In the genomic region with DNA sequence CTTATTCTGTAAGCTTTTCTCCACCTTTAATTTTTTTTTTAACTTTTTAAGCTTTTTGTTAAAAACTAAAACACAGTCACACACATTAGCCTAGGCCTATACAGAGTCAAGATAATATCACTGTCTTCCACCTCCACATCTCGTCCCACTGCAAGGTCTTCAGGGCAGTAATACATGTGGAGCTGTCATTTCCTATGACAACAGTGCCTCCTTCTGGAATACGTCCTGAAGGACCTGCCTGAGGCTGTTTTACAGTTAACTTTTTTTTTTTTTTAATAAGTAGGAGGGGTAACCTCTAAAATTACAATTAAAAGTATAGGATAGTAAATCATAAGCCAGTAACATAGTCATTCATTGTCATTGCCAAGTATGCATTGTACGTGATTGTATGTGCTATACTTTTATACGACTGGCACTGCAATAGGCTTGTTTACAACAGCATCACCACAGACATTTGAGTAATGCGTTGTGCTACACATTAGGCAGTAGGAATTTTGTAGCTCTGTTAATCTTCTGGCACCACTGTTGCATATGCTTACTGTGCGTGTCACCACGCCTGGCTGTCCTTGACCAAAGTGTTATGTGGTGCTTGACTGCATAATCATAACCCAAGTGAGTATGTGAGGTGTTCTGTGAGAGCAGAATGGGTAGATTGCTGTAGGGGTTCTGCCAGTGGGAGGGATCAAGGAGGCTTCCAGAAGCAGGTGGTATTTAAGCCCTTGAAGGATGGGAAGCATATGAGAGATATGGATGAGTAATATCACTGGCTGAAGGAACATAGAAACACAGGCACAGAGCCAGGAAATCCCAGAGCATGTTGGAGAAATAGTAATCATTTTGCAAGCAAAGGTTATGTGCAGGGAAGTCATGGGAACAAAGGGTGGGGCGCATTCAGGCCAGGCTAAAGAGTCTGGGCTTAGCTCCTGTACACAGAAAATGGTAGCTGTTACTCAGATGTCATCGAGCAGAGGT, we compare ENCODE assay signal across 8 cellular contexts. TPM values are rescaled to one million over a fixed set of nuclear protein-coding genes. Genes with fewer than 3 reads are reported as not detected.
A peak's percentile ranks its signal among the peaks of the same experiment; 100 is the strongest.
DNase-seq lines count a peak whose midpoint lies in the region; ATAC-seq, FAIRE-seq and TF ChIP-seq lines count a peak whose summit lies in the region.

No MANE protein-coding gene starts in this region.

- no peaks in the 10 kb centered on the region for H3K9me3 Mint-ChIP-seq in CD8-positive, alpha-beta T cell
- H3K9me3 Mint-ChIP-seq in HFFc6 (no peaks in the 10 kb centered on the region), type B pancreatic cell (no peaks in the 10 kb centered on the region)

- FAIRE-seq in TTC549 (lab: Jason Lieb, UNC): peak; percentile 7

- ATAC-seq in CD8-positive, alpha-beta T cell: peak; percentile 40
- ATAC-seq in right cardiac atrium (peak; percentile 75 to 85), GM19324 (IDR thresholded peaks at IDR 0.05; ENCODE audit: low FRiP score, unreplicated experiment) (no peak)

- no peak for DNase-seq in CD8-positive, alpha-beta T cell
- peak; percentile 60 for DNase-seq in HFFc6
- peak in 2 of 3 donors; percentile 32 to 42 for DNase-seq in right cardiac atrium
- DNase-seq in type B pancreatic cell (ENCODE audit: extremely low spot score, unreplicated experiment): no peak
- no peak for DNase-seq in DMS79 (lab: John Stamatoyannopoulos, UW)
- no peak for DNase-seq in stimulated activated CD4-positive, alpha-beta T cell treated with anti-CD3 and anti-CD28 coated beads, Interleukin-4, amount 100 ng/mL, for 1 hour

- H3K4me1 ChIP-seq in CD8-positive, alpha-beta T cell (ENCODE audit: insufficient read depth, low read length): no peaks in the 10 kb centered on the region
- H3K4me1 ChIP-seq in right cardiac atrium (ENCODE audit: control insufficient read depth, insufficient read depth, low read length): peaks cover 9% of the 10 kb centered on the region

- H3K27me3 Mint-ChIP-seq in CD8-positive, alpha-beta T cell (ENCODE audit: low read depth): no peaks in the 10 kb centered on the region
- H3K27me3 Mint-ChIP-seq in HFFc6 (ENCODE audit: insufficient read depth): no peaks in the 10 kb centered on the region; the same call in 1 of the 2 replicates
- no peaks in the 10 kb centered on the region for H3K27me3 Mint-ChIP-seq in type B pancreatic cell

- no peaks in the 10 kb centered on the region for H3K27me3 ChIP-seq in CD8-positive, alpha-beta T cell (ENCODE audit: insufficient read depth, low read length)
- H3K27me3 ChIP-seq in right cardiac atrium (ENCODE audit: control insufficient read depth, insufficient read depth): no peaks in the 10 kb centered on the region

- no peak overlapping the region for H3K4me3 Mint-ChIP-seq in CD8-positive, alpha-beta T cell
- H3K4me3 Mint-ChIP-seq in HFFc6: no peak overlapping the region
- H3K4me3 Mint-ChIP-seq in type B pancreatic cell: no peak overlapping the region

- H3K4me3 ChIP-seq in CD8-positive, alpha-beta T cell (ENCODE audit: low read depth, low read length): no peak overlapping the region
- H3K4me3 ChIP-seq in right cardiac atrium (ENCODE audit: low read length): no peak overlapping the region

- peak overlapping the region; percentile 19 for H3K27ac Mint-ChIP-seq in CD8-positive, alpha-beta T cell
- peak overlapping the region; percentile 34 for H3K27ac Mint-ChIP-seq in HFFc6
- H3K27ac Mint-ChIP-seq in type B pancreatic cell: peak overlapping the region; percentile 1

- CTCF ChIA-PET in CD8-positive, alpha-beta T cell (lab: Charles Lee): interaction anchor here (0.6 to 1.5 kb wide), 3 partner anchors 13 to 99 kb away, joined by 3 to 4 read pairs (median 4); no protein-coding TSS in a partner anchor

- TF ChIP-seq CTCF in CD8-positive, alpha-beta T cell (IDR thresholded peaks at IDR 0.05): no peak
- TF ChIP-seq CTCF in HFFc6 (IDR thresholded peaks at IDR 0.05) (peak; percentile 71), type B pancreatic cell (conservative IDR thresholded peaks at IDR 0.05) (peak; percentile 59)

- peaks cover 33% of the 10 kb centered on the region for H3K4me1 Mint-ChIP-seq in CD8-positive, alpha-beta T cell (ENCODE audit: low read depth)
- H3K4me1 Mint-ChIP-seq in HFFc6 (ENCODE audit: low read depth) (peaks cover 56% of the 10 kb centered on the region), type B pancreatic cell (ENCODE audit: unreplicated experiment) (peaks cover 7% of the 10 kb centered on the region)

- intact Hi-C loops in CD8-positive, alpha-beta T cell (cut with DNase I, micrococcal nuclease): loop anchor here (1.0 to 2.0 kb wide), 2 partner anchors 193 to 194 kb away; no protein-coding TSS in a partner anchor
- intact Hi-C loops in right cardiac atrium (cut with DNase I): no loop called here

- H3K36me3 ChIP-seq in CD8-positive, alpha-beta T cell (ENCODE audit: insufficient read depth, low read length): peaks cover 15% of the 10 kb centered on the region

- H3K36me3 Mint-ChIP-seq in CD8-positive, alpha-beta T cell: peaks cover 70% of the 10 kb centered on the region
- H3K36me3 Mint-ChIP-seq in HFFc6 (ENCODE audit: low read depth): peaks cover 41% of the 10 kb centered on the region
- H3K36me3 Mint-ChIP-seq in type B pancreatic cell: peaks cover 35% of the 10 kb centered on the region

- WGBS in right cardiac atrium: 60% methylated on average over 9 of the region's 9 CpGs

- POLR2A ChIA-PET in CD8-positive, alpha-beta T cell (lab: Charles Lee): interaction anchor here (0.7 kb wide), 1 partner anchor 259 kb away, joined by 3 read pairs; no protein-coding TSS in a partner anchor

- H3K27ac ChIP-seq in CD8-positive, alpha-beta T cell (ENCODE audit: low read depth, low read length): no peak overlapping the region
- no peak overlapping the region for H3K27ac ChIP-seq in right cardiac atrium (ENCODE audit: low read length)

- H3K9me3 ChIP-seq in CD8-positive, alpha-beta T cell (ENCODE audit: low read length): no peaks in the 10 kb centered on the region
- no peaks in the 10 kb centered on the region for H3K9me3 ChIP-seq in right cardiac atrium (ENCODE audit: control insufficient read depth, low read length)

RNA-seq across cellular contexts. Expression of gene FBXO22, which starts 18.3 kb away (rescaled TPM):
- 1 to 10 TPM; 6.1 to 6.4 TPM for total RNA-seq in CD8-positive, alpha-beta T cell
- 10 to 100 TPM; 48.1 to 51.3 (median 49.4) TPM for total RNA-seq in HFFc6 (2021; fragmentation: NEBNext Ultra II Directional; extraction: Animal tissue kit (Norgen Biotek cat#: 25700))
- total RNA-seq in right cardiac atrium (10 to 100 TPM; 18.8 to 22.8 (median 20.2) TPM), type B pancreatic cell (ENCODE audit: low replicate concordance) (47.1 and 49.9 TPM in 2 replicates)
- 13.0 TPM for polyA plus RNA-seq in right cardiac atrium

Comparison
In these comparisons a context has a peak if more than half of its experiments do, and no peak if none do; other contexts are left out.
1. DNase-seq: peak in HFFc6 (single experiment) and right cardiac atrium (2 of 3); none in CD8-positive, alpha-beta T cell (0 of 7), type B pancreatic cell (single experiment), DMS79 (single experiment) and stimulated activated CD4-positive, alpha-beta T cell treated with anti-CD3 and anti-CD28 coated beads, Interleukin-4, amount 100 ng/mL, for 1 hour (single experiment).
2. intact Hi-C loops: an anchor here in CD8-positive, alpha-beta T cell (1.0 to 2.0 kb wide); none called in right cardiac atrium.
3. Peak in every context shown above with its lines, with median percentiles within 50 percentile points of each other: H3K27ac Mint-ChIP-seq.